ENCODE assay signal across 4 cellular contexts in the genomic region with DNA sequence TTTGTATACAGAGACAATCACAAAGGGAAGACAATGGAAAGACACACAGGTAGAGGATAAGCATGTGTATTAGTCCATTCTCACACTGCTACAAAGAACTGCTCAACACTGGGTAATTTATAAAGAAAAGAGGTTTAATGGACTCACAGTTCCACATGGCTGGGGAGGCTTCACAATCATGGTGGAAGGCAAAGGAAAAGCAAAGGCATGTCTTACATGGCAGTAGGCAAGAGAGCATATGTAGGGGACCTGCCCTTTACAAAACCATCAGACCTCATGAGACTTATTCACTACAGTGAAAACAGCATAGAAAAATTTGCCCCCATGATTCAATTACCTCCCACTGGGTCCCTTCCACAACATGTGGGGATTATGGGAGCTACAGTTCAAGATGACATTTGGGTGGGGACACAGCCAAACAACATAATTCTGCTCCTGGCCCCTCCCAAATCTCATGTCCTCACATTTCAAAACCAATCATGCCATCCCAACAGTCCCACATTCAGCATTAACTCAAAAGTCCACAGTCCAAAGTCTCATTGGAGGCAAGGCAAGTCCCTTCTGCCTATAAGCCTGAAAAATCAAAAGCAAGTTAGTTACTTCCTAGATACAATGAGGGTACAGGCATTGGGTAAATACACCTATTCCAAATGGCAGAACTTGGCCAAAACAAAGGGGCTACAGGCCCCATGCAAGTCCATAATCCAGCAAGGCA. TPM values are rescaled to one million over a fixed set of nuclear protein-coding genes. Genes with fewer than 3 reads are reported as not detected.
"Had no signal": no experiment of that assay in that cellular context is flagged by ENCODE, and none has a peak within 500 bp of the region (broad histone marks: within the 10 kb centered on the region; RNA-seq: fewer than 3 reads in every experiment).

No MANE protein-coding gene starts in this region.

RNA-seq across cellular contexts. Expression of a gene that starts 14.9 kb away (rescaled TPM):
- total RNA-seq: H1, H9 had no signal
- polyA plus RNA-seq: GM23338, H1, IgD-negative memory B cell had no signal
